In the genomic region with DNA sequence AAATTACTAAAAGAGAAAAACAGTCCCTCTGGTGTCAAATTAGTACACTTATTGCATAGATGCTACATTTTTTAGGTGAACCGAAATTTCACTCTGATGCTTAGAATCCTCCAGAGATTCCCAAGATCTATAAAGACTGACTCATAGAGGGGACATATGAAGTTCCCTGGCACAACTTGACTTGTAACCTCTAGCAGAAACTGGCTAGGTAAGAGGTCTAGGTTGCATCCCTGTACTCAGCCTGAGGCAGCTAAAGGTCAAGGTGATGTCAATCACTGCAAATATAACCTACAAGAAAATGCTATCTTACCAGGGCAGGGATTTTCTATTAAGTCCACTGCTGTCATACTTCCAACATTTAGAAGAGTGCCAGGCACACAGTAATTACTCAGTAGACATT, we compare ENCODE assay signal across 16 cellular contexts. TPM values are rescaled to one million over a fixed set of nuclear protein-coding genes. Genes with fewer than 3 reads are reported as not detected.
DNase-seq lines count a peak whose midpoint lies in the region; ATAC-seq and TF ChIP-seq lines count a peak whose summit lies in the region.
"Had no signal": no experiment of that assay in that cellular context is flagged by ENCODE, and none has a peak within 500 bp of the region (broad histone marks: within the 10 kb centered on the region; RNA-seq: fewer than 3 reads in every experiment).

No MANE protein-coding gene starts in this region.

- peaks cover 0 to 39% (median 5%) of the 10 kb centered on the region in 12 donors for H3K4me1 ChIP-seq in heart left ventricle
- H3K4me1 ChIP-seq in right cardiac atrium (ENCODE audit: control insufficient read depth, insufficient read depth, low read length), result peaks cover 2% of the 10 kb centered on the region
- no peaks in the 10 kb centered on the region for H3K4me1 ChIP-seq in lower lobe of right lung
- no peaks in the 10 kb centered on the region for H3K4me1 ChIP-seq in BE2C
- H3K4me1 ChIP-seq: BLaER1 treated with 17β-estradiol and CSF1 and Interleukin-3, amounts not matched to agents 10 nM and 100 nM had no signal

- intact Hi-C loops in heart left ventricle (cut with DNase I) (no loop called here), left ventricle myocardium superior (cut with micrococcal nuclease) (no loop called here), right cardiac atrium (cut with DNase I) (no loop called here), cardiac septum (cut with DNase I) (loop anchor here (10.0 kb wide), 1 partner anchor 205 kb away; no protein-coding TSS in a partner anchor), lower lobe of right lung (cut with DNase I) (no loop called here)

- H3K4me3 ChIP-seq in heart left ventricle (no peak overlapping the region), right cardiac atrium (ENCODE audit: low read length) (no peak overlapping the region), lower lobe of right lung (no peak overlapping the region), BE2C (ENCODE audit: low read depth, low read length) (no peak overlapping the region)
- H3K4me3 ChIP-seq: BLaER1 treated with 17β-estradiol and CSF1 and Interleukin-3, amounts not matched to agents 10 nM and 100 nM had no signal

- H3K27ac ChIP-seq in heart left ventricle (peak overlapping the region in 10 of 12 donors; percentile 9 to 82 (median 60)), right cardiac atrium (ENCODE audit: low read length) (peak overlapping the region; percentile 85), lower lobe of right lung (peak overlapping the region; percentile 33)
- H3K27ac ChIP-seq: BLaER1 treated with 17β-estradiol and CSF1 and Interleukin-3, amounts not matched to agents 10 nM and 100 nM had no signal

- DNase-seq in heart left ventricle (no peak), left ventricle myocardium superior (no peak), right cardiac atrium (no peak), cardiac septum (ENCODE audit: low spot score) (no peak), lower lobe of right lung (no peak), BE2C (no peak)
- DNase-seq: 8988T; Calu3; CD8-positive, alpha-beta T cell; DMS79 treated with DMSO at 0.1 percent for 48 hours; GF-D8; GOT3; H7 had no signal

- ATAC-seq in heart left ventricle (peak in 1 of 4 donors; percentile 34), left ventricle myocardium superior (no peak), right cardiac atrium (no peak), lower lobe of right lung (no peak), HG02840 (IDR thresholded peaks at IDR 0.05; ENCODE audit: low FRiP score, unreplicated experiment) (no peak)
- ATAC-seq: CD8-positive, alpha-beta T cell; HCT116 had no signal

- H3K27me3 ChIP-seq in heart left ventricle (no peaks in the 10 kb centered on the region), right cardiac atrium (ENCODE audit: control insufficient read depth, insufficient read depth) (no peaks in the 10 kb centered on the region), lower lobe of right lung (ENCODE audit: low read depth) (no peaks in the 10 kb centered on the region), BE2C (peaks cover 16% of the 10 kb centered on the region)
- H3K27me3 ChIP-seq: BLaER1 treated with 17β-estradiol and CSF1 and Interleukin-3, amounts not matched to agents 10 nM and 100 nM had no signal

- no peaks in the 10 kb centered on the region for H3K9me3 ChIP-seq in heart left ventricle
- no peaks in the 10 kb centered on the region for H3K9me3 ChIP-seq in right cardiac atrium (ENCODE audit: control insufficient read depth, low read length)
- no peaks in the 10 kb centered on the region for H3K9me3 ChIP-seq in lower lobe of right lung
- H3K9me3 ChIP-seq in BE2C, result no peaks in the 10 kb centered on the region

- 74 to 92% (median 87%) methylated on average over 1 of the region's 1 CpG for WGBS in heart left ventricle, 4 donors
- WGBS in right cardiac atrium, result 90% methylated on average over 1 of the region's 1 CpG

- TF ChIP-seq CTCF in heart left ventricle (IDR thresholded peaks at IDR 0.05), result no peak
- TF ChIP-seq CTCF in lower lobe of right lung (IDR thresholded peaks at IDR 0.05), result no peak
- TF ChIP-seq CTCF in BE2C (IDR thresholded peaks at IDR 0.05; ENCODE audit: low read depth, low read length), result no peak

- H3K36me3 ChIP-seq in heart left ventricle (no peaks in the 10 kb centered on the region), lower lobe of right lung (no peaks in the 10 kb centered on the region), BE2C (no peaks in the 10 kb centered on the region)

- TF ChIP-seq POLR2A in heart left ventricle (IDR thresholded peaks at IDR 0.05), result no peak

RNA-seq across cellular contexts. Expression of a gene that starts 24.2 kb away (rescaled TPM):
- total RNA-seq in heart left ventricle (10 to 100 TPM; 30.6 to 83.5 (median 62.3) TPM), left ventricle myocardium superior (59.5 TPM), right cardiac atrium (10 to 100 TPM; 30.7 to 57.6 (median 46.8) TPM), cardiac septum (67.4 TPM), lower lobe of right lung (6.9 TPM)
- polyA plus RNA-seq in heart left ventricle (10 to 100 TPM; 12.1 to 18.1 TPM), right cardiac atrium (10.0 TPM)
- polyA plus RNA-seq in BE2C (2012; ENCODE audit: insufficient read depth, insufficient read length, low read depth), result 0.20 TPM

Comparison
In these comparisons a context has a peak if more than half of its experiments do, and no peak if none do; other contexts are left out.
1. H3K27ac ChIP-seq: peak in every context shown above with its lines; median percentile 85 in right cardiac atrium; 60 in heart left ventricle; 33 in lower lobe of right lung.